Comparison of ENCODE assay signal across 9 cellular contexts in genomic region chr11:119323532-119324033, GRCh38. TPM values are rescaled to one million over a fixed set of nuclear protein-coding genes. Genes with fewer than 3 reads are reported as not detected.
DNase-seq lines count a peak whose midpoint lies in the region; ATAC-seq, FAIRE-seq and TF ChIP-seq lines count a peak whose summit lies in the region.
"Had no signal": no experiment of that assay in that cellular context is flagged by ENCODE, and none has a peak within 500 bp of the region (broad histone marks: within the 10 kb centered on the region; RNA-seq: fewer than 3 reads in every experiment).

No MANE protein-coding gene starts in this region.

- H3K4me3 ChIP-seq in KMS-11 (IDR thresholded peaks at IDR 0.05; ENCODE audit: insufficient read depth, low read depth, low read length) (no peak overlapping the region), SJCRH30 (no peak overlapping the region)

- no peaks in the 10 kb centered on the region for H3K36me3 ChIP-seq in KMS-11 (ENCODE audit: insufficient read depth)
- no peaks in the 10 kb centered on the region for H3K36me3 ChIP-seq in SJCRH30

- H3K79me2 ChIP-seq in KMS-11 (ENCODE audit: insufficient read depth, low read depth) = no peaks in the 10 kb centered on the region

- no peak overlapping the region for H3K27ac ChIP-seq in KMS-11
- no peak overlapping the region for H3K27ac ChIP-seq in SJCRH30

- no peaks in the 10 kb centered on the region for H3K27me3 ChIP-seq in KMS-11 (ENCODE audit: insufficient read depth, low read depth)
- H3K27me3 ChIP-seq in SJCRH30 = no peaks in the 10 kb centered on the region

- peaks cover 11% of the 10 kb centered on the region for H3K4me1 Mint-ChIP-seq in progenitor cell of endocrine pancreas (ENCODE audit: low read depth)

- H3K9me3 Mint-ChIP-seq in progenitor cell of endocrine pancreas (ENCODE audit: low read depth) = no peaks in the 10 kb centered on the region

- H2AFZ ChIP-seq in KMS-11 (ENCODE audit: low read depth) = no peak overlapping the region

- DNase-seq in D721Med (ENCODE audit: insufficient read length, low spot score) = no peak
- DNase-seq in SJCRH30 = peak; percentile 64 to 79
- peak; percentile 69 for DNase-seq in activated gamma-delta T cell treated with anti-CD3 and anti-CD28 coated beads, Interleukin-2, amount 50 U/mL, for 16 hours (ENCODE audit: low read depth)
- DNase-seq in glomerular visceral epithelial cell (ENCODE audit: extremely low spot score) = peak; percentile 73
- peak; percentile 60 for DNase-seq in progenitor cell of endocrine pancreas (ENCODE audit: low spot score, unreplicated experiment)

- ATAC-seq in GM19351 (IDR thresholded peaks at IDR 0.05; ENCODE audit: unreplicated experiment) (no peak), HG03460 (IDR thresholded peaks at IDR 0.05; ENCODE audit: unreplicated experiment) (no peak)

- no peaks in the 10 kb centered on the region for H4K20me1 ChIP-seq in KMS-11 (ENCODE audit: insufficient read depth)

- peak; percentile 11 for FAIRE-seq in D721Med (lab: Jason Lieb, UNC)

- H3K27me3 Mint-ChIP-seq in progenitor cell of endocrine pancreas = peaks cover 27% of the 10 kb centered on the region

- H3K4me3 Mint-ChIP-seq in progenitor cell of endocrine pancreas (ENCODE audit: low read depth) = no peak overlapping the region

- H3K9me3 ChIP-seq in SJCRH30 (replicated peaks) = no peaks in the 10 kb centered on the region

- H3K36me3 Mint-ChIP-seq in progenitor cell of endocrine pancreas (ENCODE audit: insufficient read depth) = no peaks in the 10 kb centered on the region

- H3K4me1 ChIP-seq in KMS-11 (ENCODE audit: low read depth, poor library complexity, severe bottlenecking) (peaks cover 7% of the 10 kb centered on the region), SJCRH30 (peaks cover 15% of the 10 kb centered on the region)

- H3K9ac ChIP-seq in KMS-11 = no peak overlapping the region

- TF ChIP-seq CTCF in D721Med (IDR thresholded peaks at IDR 0.05; ENCODE audit: insufficient read depth, missing control alignments) (peak; percentile 87), KMS-11 (conservative IDR thresholded peaks at IDR 0.05; ENCODE audit: low read depth, low read length) (peak; percentile 78), progenitor cell of endocrine pancreas (IDR thresholded peaks at IDR 0.05; ENCODE audit: unreplicated experiment) (peak; percentile 79)

- no peak overlapping the region for H3K4me2 ChIP-seq in KMS-11

- H3K27ac Mint-ChIP-seq in progenitor cell of endocrine pancreas = no peak overlapping the region

RNA-seq across cellular contexts. Expression of gene MCAM, which starts 6.7 kb away (rescaled TPM):
- 30.2 and 31.7 TPM in 2 replicates for total RNA-seq in SJCRH30 (2014; rRNA removed; shearing (Covaris generic))
- total RNA-seq in progenitor cell of endocrine pancreas = 9.8 and 12.7 TPM in 2 replicates

RNA-seq across cellular contexts. Expression of gene RNF26, which starts 10.7 kb away (rescaled TPM):
- total RNA-seq in SJCRH30 (2014; rRNA removed; shearing (Covaris generic)) = 8.3 and 10.4 TPM in 2 replicates
- 30.3 and 34.2 TPM in 2 replicates for total RNA-seq in progenitor cell of endocrine pancreas

RNA-seq across cellular contexts. Expression of gene C1QTNF5, which starts 17.1 kb away (rescaled TPM):
- 0.85 and 2.0 TPM in 2 replicates for total RNA-seq in SJCRH30 (2014; rRNA removed; shearing (Covaris generic))
- 0.31 and 0.40 TPM in 2 replicates for total RNA-seq in progenitor cell of endocrine pancreas
- total RNA-seq: T-helper 2 cell treated with Interferon-gamma antibody and Interleukin-4, amounts not matched to agents 100 ng/mL and 5 ng/mL, for 36 hours had no signal

RNA-seq across cellular contexts. Expression of gene MFRP, which starts 22.9 kb away (rescaled TPM):
- not detected in 2 replicates for total RNA-seq in SJCRH30 (2014; rRNA removed; shearing (Covaris generic))
- not detected in 2 replicates for total RNA-seq in progenitor cell of endocrine pancreas
- total RNA-seq: T-helper 2 cell treated with Interferon-gamma antibody and Interleukin-4, amounts not matched to agents 100 ng/mL and 5 ng/mL, for 36 hours had no signal

RNA-seq across cellular contexts. Expression of gene USP2, which starts 57.9 kb away (rescaled TPM):
- 2.1 and 2.4 TPM in 2 replicates for total RNA-seq in SJCRH30 (2014; rRNA removed; shearing (Covaris generic))
- 5.1 and 6.3 TPM in 2 replicates for total RNA-seq in progenitor cell of endocrine pancreas
